Comparison of ENCODE assay signal across 13 cellular contexts in genomic region chr2:42256502-42256901, GRCh38.
DNase-seq lines count a peak whose midpoint lies in the region; ATAC-seq and TF ChIP-seq lines count a peak whose summit lies in the region.
"Had no signal": no experiment of that assay in that cellular context is flagged by ENCODE, and none has a peak within 500 bp of the region (broad histone marks: within the 10 kb centered on the region; RNA-seq: fewer than 3 reads in every experiment).

No MANE protein-coding gene starts in this region.

- H3K79me2 ChIP-seq in MM.1S (ENCODE audit: low read length), result peaks cover 43% of the 10 kb centered on the region

- H2BK15ac ChIP-seq in neuronal stem cell (ENCODE audit: low read length), result no peak overlapping the region

- H3K14ac ChIP-seq in neuronal stem cell (ENCODE audit: low read length), result no peak overlapping the region

- no peak overlapping the region for H3K4ac ChIP-seq in neuronal stem cell (ENCODE audit: low read length)

- H3K9ac ChIP-seq in MM.1S (ENCODE audit: low read length) (no peak overlapping the region), neuronal stem cell (ENCODE audit: low read depth, low read length, poor library complexity) (no peak overlapping the region)
- H3K9ac ChIP-seq: GM23248 had no signal

- H3K27me3 Mint-ChIP-seq in naive thymus-derived CD8-positive, alpha-beta T cell, result no peaks in the 10 kb centered on the region

- peaks cover 7% of the 10 kb centered on the region; the same call in 1 of the 2 replicates for H4K20me1 ChIP-seq in MM.1S (ENCODE audit: insufficient read depth, low read length)

- peaks cover 16 to 55% (median 45%) of the 10 kb centered on the region in 4 donors for H3K4me1 Mint-ChIP-seq in naive thymus-derived CD8-positive, alpha-beta T cell

- H3K4me3 ChIP-seq in MM.1S (ENCODE audit: low read length) (no peak overlapping the region), neuronal stem cell (ENCODE audit: low read length in 2 of 2) (no peak overlapping the region)
- H3K4me3 ChIP-seq: GM23248, prostate gland, testis had no signal

- H3K4me3 Mint-ChIP-seq in naive thymus-derived CD8-positive, alpha-beta T cell, result peak overlapping the region in 7 of 10 donors; percentile 9 to 57 (median 29)

- H3K18ac ChIP-seq in neuronal stem cell (ENCODE audit: low read length), result no peak overlapping the region

- H3F3A ChIP-seq in MM.1S (ENCODE audit: insufficient read depth, low read length), result peaks cover 12% of the 10 kb centered on the region

- H2BK12ac ChIP-seq in neuronal stem cell (ENCODE audit: low read length), result no peak overlapping the region

- H3K9me3 ChIP-seq in MM.1S (replicated peaks; ENCODE audit: insufficient read depth, low read length) (no peaks in the 10 kb centered on the region), neuronal stem cell (replicated peaks in 1 of 2; ENCODE audit: control insufficient read depth in 2 of 2, insufficient read depth in 1 of 2, low read depth in 1 of 2, low read length in 2 of 2) (no peaks in the 10 kb centered on the region)
- H3K9me3 ChIP-seq: prostate gland, testis had no signal

- H3K27ac Mint-ChIP-seq in naive thymus-derived CD8-positive, alpha-beta T cell, result peak overlapping the region in 8 of 10 donors; percentile 2 to 85 (median 44)

- POLR2A ChIA-PET in naive thymus-derived CD8-positive, alpha-beta T cell (lab: Charles Lee), result no interaction called here

- H3K4me1 ChIP-seq in MM.1S (ENCODE audit: low read length) (peaks cover 17% of the 10 kb centered on the region), neuronal stem cell (ENCODE audit: control insufficient read depth in 2 of 2, insufficient read depth in 1 of 2, low read depth in 1 of 2, low read length in 2 of 2) (peaks cover 0 to 8% of the 10 kb centered on the region in 2 donors)
- H3K4me1 ChIP-seq: prostate gland, testis had no signal

- H3K27me3 ChIP-seq in MM.1S (replicated peaks; ENCODE audit: insufficient read depth, low read length), result no peaks in the 10 kb centered on the region
- no peaks in the 10 kb centered on the region for H3K27me3 ChIP-seq in neuronal stem cell (ENCODE audit: control insufficient read depth in 3 of 3, insufficient read depth in 3 of 3, low read depth in 1 of 3, low read length in 3 of 3)
- H3K27me3 ChIP-seq: testis had no signal

- no peaks in the 10 kb centered on the region for H3K9me2 ChIP-seq in MM.1S (replicated peaks; ENCODE audit: insufficient read depth, low read length)

- no peak overlapping the region for H3K23ac ChIP-seq in neuronal stem cell (ENCODE audit: low read depth, low read length, poor library complexity)

- H3K4me2 ChIP-seq in MM.1S (ENCODE audit: low read depth, low read length), result no peak overlapping the region; the same call in 1 of the 2 replicates
- no peak overlapping the region for H3K4me2 ChIP-seq in neuronal stem cell (ENCODE audit: insufficient read depth, low read length, poor library complexity, severe bottlenecking)

- H3K36me3 ChIP-seq in MM.1S (replicated peaks; ENCODE audit: insufficient read depth, low read length), result peaks cover 3% of the 10 kb centered on the region; the same call in 1 of the 2 replicates
- peaks cover 2 to 34% of the 10 kb centered on the region in 2 donors for H3K36me3 ChIP-seq in neuronal stem cell (replicated peaks in 1 of 2; ENCODE audit: control insufficient read depth in 2 of 2, insufficient read depth in 2 of 2, low read length in 2 of 2)
- H3K36me3 ChIP-seq: prostate gland had no signal

- no peak for DNase-seq in activated CD4-positive, CD25-positive, alpha-beta regulatory T cell (lab: John Stamatoyannopoulos, UW)
- DNase-seq in MM.1S, result peak; percentile 76
- DNase-seq in naive thymus-derived CD8-positive, alpha-beta T cell, result peak in 2 of 10 donors; percentile 5 to 10
- DNase-seq in central memory CD4-positive, alpha-beta T cell, result no peak
- no peak for DNase-seq in LoVo (ENCODE audit: low spot score)
- DNase-seq in neuronal stem cell (ENCODE audit: low spot score), result no peak
- DNase-seq: 8988T, foreskin melanocyte, GM23248, testis had no signal

- H3K79me1 ChIP-seq in neuronal stem cell (ENCODE audit: low read depth, low read length), result no peaks in the 10 kb centered on the region

- H3K36me3 Mint-ChIP-seq in naive thymus-derived CD8-positive, alpha-beta T cell, result peaks cover 0 to 51% (median 19%) of the 10 kb centered on the region in 3 donors

- no peaks in the 10 kb centered on the region for H3K9me3 Mint-ChIP-seq in naive thymus-derived CD8-positive, alpha-beta T cell

- no peak overlapping the region for H2BK5ac ChIP-seq in neuronal stem cell (ENCODE audit: low read length)

- H4K91ac ChIP-seq in neuronal stem cell (ENCODE audit: low read depth, low read length, poor library complexity), result no peak overlapping the region

- H3K27ac ChIP-seq in MM.1S (ENCODE audit: low read length), result no peak overlapping the region
- H3K27ac ChIP-seq in neuronal stem cell (replicated peaks; ENCODE audit: low read length), result no peak overlapping the region
- H3K27ac ChIP-seq: GM23248, prostate gland, testis had no signal

- ATAC-seq in activated CD4-positive, CD25-positive, alpha-beta regulatory T cell treated with anti-CD3 and anti-CD28 coated beads, Interleukin-2, amount 50 U/mL, for 24 hours, result peak; percentile 65 to 67
- ATAC-seq in GM21737 (IDR thresholded peaks at IDR 0.05; ENCODE audit: unreplicated experiment), result peak; percentile 78
- peak in 1 of 2 donors; percentile 27 for ATAC-seq in naive thymus-derived CD8-positive, alpha-beta T cell

- H2BK120ac ChIP-seq in neuronal stem cell (ENCODE audit: low read depth, low read length), result no peak overlapping the region

- no peak for TF ChIP-seq CTCF in MM.1S (IDR thresholded peaks at IDR 0.05; ENCODE audit: low read length)

- H2AFZ ChIP-seq in MM.1S (ENCODE audit: low read length) (no peak overlapping the region), neuronal stem cell (ENCODE audit: low read length) (no peak overlapping the region)
- H2AFZ ChIP-seq: GM23248 had no signal

- WGBS in neuronal stem cell (ENCODE audit: extremely low coverage in 2 of 2, insufficient read length in 2 of 2, insufficient replicate concordance in 1 of 2), 2 donors, result no CpG with 5 or more reads among the region's 2 CpGs

- H2AK5ac ChIP-seq in neuronal stem cell (ENCODE audit: low read depth, low read length), result no peak overlapping the region

- no peak overlapping the region for H4K8ac ChIP-seq in neuronal stem cell (ENCODE audit: low read depth, low read length)
